ENCODE assay signal across 12 cellular contexts in the genomic region with DNA sequence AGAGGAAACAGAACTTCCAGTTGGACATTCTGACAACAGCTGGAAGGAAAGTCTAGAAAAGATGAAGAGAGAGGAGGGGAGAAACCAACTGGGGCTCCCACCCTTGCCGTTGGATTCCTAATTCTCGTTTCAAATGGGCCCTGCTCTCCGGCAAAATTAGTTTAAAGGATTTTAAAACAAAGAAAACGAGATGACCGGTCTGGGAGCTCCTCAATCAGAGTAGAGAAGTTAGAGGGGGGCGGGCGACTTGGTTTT. TPM values are rescaled to one million over a fixed set of nuclear protein-coding genes. Genes with fewer than 3 reads are reported as not detected.
A peak's percentile ranks its signal among the peaks of the same experiment; 100 is the strongest.
DNase-seq lines count a peak whose midpoint lies in the region; ATAC-seq and TF ChIP-seq lines count a peak whose summit lies in the region.
"Had no signal": no experiment of that assay in that cellular context is flagged by ENCODE, and none has a peak within 500 bp of the region (broad histone marks: within the 10 kb centered on the region; RNA-seq: fewer than 3 reads in every experiment).

No MANE protein-coding gene starts in this region.

- intact Hi-C loops in activated CD4-positive, alpha-beta T cell treated with anti-CD3 and anti-CD28 coated beads, Interleukin-2, amount 10 ng/mL, durations not matched to agents 24 days and 14 days (cut with micrococcal nuclease): loop anchor here (2.0 kb wide), 1 partner anchor 352 kb away; no protein-coding TSS in a partner anchor
- intact Hi-C loops in Panc1 (cut with micrococcal nuclease; ENCODE audit: unreplicated experiment) (no loop called here), gastrocnemius medialis (cut with DNase I; ENCODE audit: low total_unique reads) (loop anchor here (2.0 to 5.0 kb wide), 3 partner anchors 74 to 454 kb away; a partner anchor contains a TSS), thyroid gland (cut with DNase I) (no loop called here)

- peak overlapping the region; percentile 56 to 72 for H3K4me3 ChIP-seq in Panc1 (ENCODE audit: low read depth in 2 of 2, low read length in 2 of 2)
- peak overlapping the region; percentile 47 to 77 (median 67) for H3K4me3 ChIP-seq in gastrocnemius medialis
- H3K4me3 ChIP-seq in thyroid gland (replicated peaks in 1 of 3): peak overlapping the region in 1 of 3 donors; percentile 22

- no peak for ATAC-seq in Panc1
- no peak for ATAC-seq in gastrocnemius medialis

- POLR2A ChIA-PET in Panc1 (lab: Charles Lee): no interaction called here

- peaks cover 9% of the 10 kb centered on the region for H3K4me1 Mint-ChIP-seq in activated CD4-positive, alpha-beta T cell treated with anti-CD3 and anti-CD28 coated beads, Interleukin-2, amount 10 ng/mL, durations not matched to agents 24 days and 14 days
- H3K4me1 Mint-ChIP-seq in endothelial cell (ENCODE audit: unreplicated experiment): peaks cover 26% of the 10 kb centered on the region

- H3K9me3 Mint-ChIP-seq in activated CD4-positive, alpha-beta T cell treated with anti-CD3 and anti-CD28 coated beads, Interleukin-2, amount 10 ng/mL, durations not matched to agents 24 days and 14 days: no peaks in the 10 kb centered on the region
- H3K9me3 Mint-ChIP-seq in endothelial cell (ENCODE audit: unreplicated experiment): no peaks in the 10 kb centered on the region

- TF ChIP-seq CTCF in Panc1 (IDR thresholded peaks at IDR 0.05) (no peak), endothelial cell (IDR thresholded peaks at IDR 0.05; ENCODE audit: unreplicated experiment) (no peak), gastrocnemius medialis (IDR thresholded peaks at IDR 0.05 in 4 of 5, conservative IDR thresholded peaks at IDR 0.05 in 1 of 5) (no peak), thyroid gland (IDR thresholded peaks at IDR 0.05) (no peak)

- no TSS peak for BruUV-seq in Panc1 (replicated peaks; lab: Mats Ljungman, UMichigan)

- H3K4me1 ChIP-seq in Panc1 (ENCODE audit: control insufficient read depth, insufficient read depth, low read length): no peaks in the 10 kb centered on the region
- H3K4me1 ChIP-seq in gastrocnemius medialis: peaks cover 34 to 46% of the 10 kb centered on the region in 2 donors
- H3K4me1 ChIP-seq in thyroid gland: peaks cover 27 to 46% of the 10 kb centered on the region in 2 donors

- no peaks in the 10 kb centered on the region for H3K36me3 ChIP-seq in Panc1 (ENCODE audit: control insufficient read depth, insufficient read depth, low read length)
- no peaks in the 10 kb centered on the region for H3K36me3 ChIP-seq in gastrocnemius medialis
- no peaks in the 10 kb centered on the region for H3K36me3 ChIP-seq in thyroid gland

- WGBS in thyroid gland, 2 donors: 5 to 6% methylated on average over 7 of the region's 7 CpGs

- H3K27me3 Mint-ChIP-seq in activated CD4-positive, alpha-beta T cell treated with anti-CD3 and anti-CD28 coated beads, Interleukin-2, amount 10 ng/mL, durations not matched to agents 24 days and 14 days: peaks cover 72% of the 10 kb centered on the region
- H3K27me3 Mint-ChIP-seq in endothelial cell (ENCODE audit: unreplicated experiment): peaks cover 38% of the 10 kb centered on the region

- no peak for TF ChIP-seq POLR2A in gastrocnemius medialis (IDR thresholded peaks at IDR 0.05)
- no peak for TF ChIP-seq POLR2A in thyroid gland (IDR thresholded peaks at IDR 0.05)

- H3K27ac ChIP-seq in Panc1 (ENCODE audit: low read length) (no peak overlapping the region), gastrocnemius medialis (no peak overlapping the region), thyroid gland (no peak overlapping the region)
- H3K27ac ChIP-seq: epithelial cell of prostate had no signal

- in situ Hi-C loops in Panc1 (cut with HindIII; ENCODE audit: low pct_unique_long_range_greater_than_20kb, low sequenced_read_pairs) (no loop called here), gastrocnemius medialis (cut with MboI; ENCODE audit: low sequenced_read_pairs in 4 of 4) (no loop called here)

- CTCF ChIA-PET in Panc1 (lab: Charles Lee): no interaction called here

- peak overlapping the region; percentile 21 for H3K4me3 Mint-ChIP-seq in activated CD4-positive, alpha-beta T cell treated with anti-CD3 and anti-CD28 coated beads, Interleukin-2, amount 10 ng/mL, durations not matched to agents 24 days and 14 days
- H3K4me3 Mint-ChIP-seq in endothelial cell (ENCODE audit: unreplicated experiment): peak overlapping the region; percentile 83

- H3K27ac Mint-ChIP-seq in activated CD4-positive, alpha-beta T cell treated with anti-CD3 and anti-CD28 coated beads, Interleukin-2, amount 10 ng/mL, durations not matched to agents 24 days and 14 days: peak overlapping the region; percentile 29
- no peak overlapping the region for H3K27ac Mint-ChIP-seq in endothelial cell (ENCODE audit: unreplicated experiment)

- no peak for DNase-seq in activated CD4-positive, alpha-beta T cell treated with anti-CD3 and anti-CD28 coated beads, Interleukin-2, amount 10 ng/mL, durations not matched to agents 24 days and 14 days
- no peak for DNase-seq in activated CD4-positive, alpha-beta T cell treated with anti-CD3 and anti-CD28 coated beads for 4 hours
- DNase-seq in Panc1 (ENCODE audit: low read depth, low spot score): no peak
- no peak for DNase-seq in endothelial cell (ENCODE audit: low spot score)
- no peak for DNase-seq in gastrocnemius medialis
- DNase-seq in thyroid gland: no peak
- DNase-seq in NCI-H1105 treated with DMSO at 0.1 percent for 48 hours (lab: John Stamatoyannopoulos, UW): no peak
- no peak for DNase-seq in NCI-H69 (lab: John Stamatoyannopoulos, UW)
- DNase-seq: ACHN; activated CD4-positive, CD25-positive, alpha-beta regulatory T cell treated with anti-CD3 and anti-CD28 coated beads, Interleukin-2, amount 50 U/mL, for 72 hours had no signal

- H3K9me3 ChIP-seq in Panc1 (ENCODE audit: control insufficient read depth, insufficient read depth, low read depth, low read length) (no peaks in the 10 kb centered on the region), gastrocnemius medialis (no peaks in the 10 kb centered on the region), thyroid gland (no peaks in the 10 kb centered on the region)

- peaks cover 2% of the 10 kb centered on the region for H3K36me3 Mint-ChIP-seq in activated CD4-positive, alpha-beta T cell treated with anti-CD3 and anti-CD28 coated beads, Interleukin-2, amount 10 ng/mL, durations not matched to agents 24 days and 14 days (ENCODE audit: low read depth)
- no peaks in the 10 kb centered on the region for H3K36me3 Mint-ChIP-seq in endothelial cell (ENCODE audit: low read depth, unreplicated experiment)

- H3K27me3 ChIP-seq in Panc1 (ENCODE audit: control insufficient read depth, insufficient read depth, low read length) (peaks cover 23% of the 10 kb centered on the region), gastrocnemius medialis (peaks cover 86 to 94% (median 89%) of the 10 kb centered on the region in 3 donors), thyroid gland (peaks cover 74% of the 10 kb centered on the region)

RNA-seq across cellular contexts. Expression of a gene that starts 1.5 kb away (rescaled TPM):
- total RNA-seq in activated CD4-positive, alpha-beta T cell treated with anti-CD3 and anti-CD28 coated beads, Interleukin-2, amount 10 ng/mL, durations not matched to agents 24 days and 14 days: not detected in 2 replicates
- 1.5 TPM for total RNA-seq in Panc1 (2021; ENCODE audit: unreplicated experiment)
- polyA plus RNA-seq in Panc1 (2012; ENCODE audit: insufficient read length): 1.4 TPM
- 2.1 TPM for total RNA-seq in endothelial cell (ENCODE audit: unreplicated experiment)
- total RNA-seq in gastrocnemius medialis: 1 to 10 TPM in 1 of 4 donors, under 1 TPM in 3; 0.31 to 1.2 (median 0.65) TPM
- total RNA-seq in thyroid gland: under 1 TPM in 3 of 4 donors, not detected in 1; 0.22 to 0.29 (median 0.27) TPM
- total RNA-seq: RPMI7951 had no signal

Comparison
In these comparisons a context has a peak if more than half of its experiments do, and no peak if none do; other contexts are left out.
1. intact Hi-C loops: an anchor here in activated CD4-positive, alpha-beta T cell treated with anti-CD3 and anti-CD28 coated beads, Interleukin-2, amount 10 ng/mL, durations not matched to agents 24 days and 14 days (2.0 kb wide) and gastrocnemius medialis (2.0 to 5.0 kb wide); none called in Panc1 and thyroid gland.